In the genomic region with DNA sequence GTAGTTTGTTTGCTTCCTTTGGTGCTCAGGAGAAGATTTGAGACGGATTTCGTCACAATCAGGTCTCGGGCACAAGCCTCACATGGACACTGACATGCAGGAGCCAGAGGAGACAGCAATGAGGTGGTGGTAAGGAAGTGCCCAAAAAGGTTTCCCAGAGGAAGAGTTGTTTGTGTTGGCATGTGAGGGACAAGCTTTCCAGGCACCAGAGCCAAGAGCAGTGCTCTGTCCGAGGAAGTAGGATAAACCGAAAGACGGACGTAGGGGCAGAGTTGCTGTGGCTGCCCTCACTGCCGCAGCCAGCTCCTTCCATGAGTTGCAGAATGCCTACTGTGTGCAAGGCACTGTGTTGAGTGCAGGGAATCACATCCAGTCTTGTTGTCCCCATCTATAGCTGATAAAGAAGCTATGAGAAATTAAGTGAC, we compare ENCODE assay signal across 8 cellular contexts. TPM values are rescaled to one million over a fixed set of nuclear protein-coding genes. Genes with fewer than 3 reads are reported as not detected.
DNase-seq lines count a peak whose midpoint lies in the region; ATAC-seq and TF ChIP-seq lines count a peak whose summit lies in the region.

No MANE protein-coding gene starts in this region.

- H3K27ac ChIP-seq in HL-60 (replicated peaks) (peak overlapping the region; percentile 52), iPS DF 6.9 (ENCODE audit: low read length) (peak overlapping the region; percentile 5), skin epidermis (peak overlapping the region in 19 of 21 experiments; percentile 20 to 89 (median 68))

- H3K36me3 ChIP-seq in iPS DF 6.9 (ENCODE audit: control insufficient read depth, insufficient read depth, low read length) = peaks cover 16% of the 10 kb centered on the region; the same call in 1 of the 2 replicates

- H3K27me3 ChIP-seq in HL-60 (ENCODE audit: insufficient read depth, poor library complexity, severe bottlenecking) = no peaks in the 10 kb centered on the region
- no peaks in the 10 kb centered on the region for H3K27me3 ChIP-seq in iPS DF 6.9 (ENCODE audit: control insufficient read depth, insufficient read depth, low read length)

- H3K4me1 ChIP-seq in iPS DF 6.9 (ENCODE audit: control insufficient read depth, insufficient read depth, low read length) = peaks cover 8% of the 10 kb centered on the region

- DNase-seq in HL-60 (ENCODE audit: low read depth in 1 of 2, low spot score in 1 of 2) = no peak
- DNase-seq in activated T-helper 2 cell treated with anti-CD3 and anti-CD28 coated beads, Interferon-gamma antibody, Interleukin-2, Interleukin-4, amounts not matched to agents 10 μg/mL and 5 μg/mL and 100 μg/mL, durations not matched to agents 14 hours and 24 hours and 36 hours (ENCODE audit: low spot score) = no peak
- no peak for DNase-seq in iPS DF 6.9 (ENCODE audit: low read depth, low spot score)
- DNase-seq in NCI-H82 (lab: John Stamatoyannopoulos, UW) = no peak
- DNase-seq in NCI-H2081 (lab: John Stamatoyannopoulos, UW) = no peak
- DNase-seq in posterior cingulate gyrus = no peak

- no peaks in the 10 kb centered on the region for H3K9me3 Mint-ChIP-seq in activated T-helper 2 cell treated with anti-CD3 and anti-CD28 coated beads, Interferon-gamma antibody, Interleukin-2, Interleukin-4, amounts not matched to agents 10 μg/mL and 5 μg/mL and 100 μg/mL, durations not matched to agents 14 hours and 24 hours and 36 hours

- TF ChIP-seq POLR2A in GM18505 (IDR thresholded peaks at IDR 0.05; ENCODE audit: borderline replicate concordance, extremely low read depth, insufficient read depth, insufficient read length) = no peak

- H3K4me1 Mint-ChIP-seq in activated T-helper 2 cell treated with anti-CD3 and anti-CD28 coated beads, Interferon-gamma antibody, Interleukin-2, Interleukin-4, amounts not matched to agents 10 μg/mL and 5 μg/mL and 100 μg/mL, durations not matched to agents 14 hours and 24 hours and 36 hours (ENCODE audit: low read depth) = peaks cover 37% of the 10 kb centered on the region

- H3K4me3 ChIP-seq in HL-60 (replicated peaks; ENCODE audit: insufficient read depth, low read length) = no peak overlapping the region
- H3K4me3 ChIP-seq in iPS DF 6.9 (ENCODE audit: low read length) = no peak overlapping the region
- no peak overlapping the region for H3K4me3 ChIP-seq in skin epidermis

- TF ChIP-seq CTCF in HL-60 (IDR thresholded peaks at IDR 0.05; ENCODE audit: insufficient read depth, low read length) = no peak

- peak overlapping the region; percentile 31 for H3K4me3 Mint-ChIP-seq in activated T-helper 2 cell treated with anti-CD3 and anti-CD28 coated beads, Interferon-gamma antibody, Interleukin-2, Interleukin-4, amounts not matched to agents 10 μg/mL and 5 μg/mL and 100 μg/mL, durations not matched to agents 14 hours and 24 hours and 36 hours (ENCODE audit: low read depth)

- H3K36me3 Mint-ChIP-seq in activated T-helper 2 cell treated with anti-CD3 and anti-CD28 coated beads, Interferon-gamma antibody, Interleukin-2, Interleukin-4, amounts not matched to agents 10 μg/mL and 5 μg/mL and 100 μg/mL, durations not matched to agents 14 hours and 24 hours and 36 hours (ENCODE audit: low read depth) = peaks cover 73% of the 10 kb centered on the region

- peak overlapping the region; percentile 90 for H3K27ac Mint-ChIP-seq in activated T-helper 2 cell treated with anti-CD3 and anti-CD28 coated beads, Interferon-gamma antibody, Interleukin-2, Interleukin-4, amounts not matched to agents 10 μg/mL and 5 μg/mL and 100 μg/mL, durations not matched to agents 14 hours and 24 hours and 36 hours

- no peaks in the 10 kb centered on the region for H3K9me3 ChIP-seq in iPS DF 6.9 (ENCODE audit: control insufficient read depth, insufficient read depth, low read length)

- no peaks in the 10 kb centered on the region for H3K27me3 Mint-ChIP-seq in activated T-helper 2 cell treated with anti-CD3 and anti-CD28 coated beads, Interferon-gamma antibody, Interleukin-2, Interleukin-4, amounts not matched to agents 10 μg/mL and 5 μg/mL and 100 μg/mL, durations not matched to agents 14 hours and 24 hours and 36 hours (ENCODE audit: low read depth)

- WGBS in iPS DF 6.9 (ENCODE audit: insufficient coverage, insufficient read length) = no CpG with 5 or more reads among the region's 8 CpGs

- no peak for ATAC-seq in GM18505 (IDR thresholded peaks at IDR 0.05; ENCODE audit: unreplicated experiment)

- intact Hi-C loops in activated T-helper 2 cell treated with anti-CD3 and anti-CD28 coated beads, Interferon-gamma antibody, Interleukin-2, Interleukin-4, amounts not matched to agents 10 μg/mL and 5 μg/mL and 100 μg/mL, durations not matched to agents 14 hours and 24 hours and 36 hours (cut with micrococcal nuclease) = loop anchor here (2.0 to 5.0 kb wide), 2 partner anchors 69 to 86 kb away; no protein-coding TSS in a partner anchor
- intact Hi-C loops in posterior cingulate gyrus (cut with DNase I) = no loop called here

RNA-seq across cellular contexts. Expression of gene SAE1, which starts 27.7 kb away (rescaled TPM):
- total RNA-seq in activated T-helper 2 cell treated with anti-CD3 and anti-CD28 coated beads, Interferon-gamma antibody, Interleukin-2, Interleukin-4, amounts not matched to agents 10 μg/mL and 5 μg/mL and 100 μg/mL, durations not matched to agents 14 hours and 24 hours and 36 hours = 151 and 154 TPM in 2 replicates

RNA-seq across cellular contexts. Expression of gene ZC3H4, which starts 44.8 kb away (rescaled TPM):
- 97.1 and 104 TPM in 2 replicates for total RNA-seq in activated T-helper 2 cell treated with anti-CD3 and anti-CD28 coated beads, Interferon-gamma antibody, Interleukin-2, Interleukin-4, amounts not matched to agents 10 μg/mL and 5 μg/mL and 100 μg/mL, durations not matched to agents 14 hours and 24 hours and 36 hours

Comparison
In these comparisons a context has a peak if more than half of its experiments do, and no peak if none do; other contexts are left out.
1. H3K27ac ChIP-seq: peak in every context shown above with its lines; median percentile 68 in skin epidermis; 52 in HL-60; 5 in iPS DF 6.9.